19 cellular contexts compared by ENCODE assay signal in genomic region chr11:78514922-78515502, GRCh38. TPM values are rescaled to one million over a fixed set of nuclear protein-coding genes. Genes with fewer than 3 reads are reported as not detected.
DNase-seq lines count a peak whose midpoint lies in the region; ATAC-seq and TF ChIP-seq lines count a peak whose summit lies in the region.
"Had no signal": no experiment of that assay in that cellular context is flagged by ENCODE, and none has a peak within 500 bp of the region (broad histone marks: within the 10 kb centered on the region; RNA-seq: fewer than 3 reads in every experiment).

No MANE protein-coding gene starts in this region.

- H3K79me2 ChIP-seq in GM23338 (replicated peaks; ENCODE audit: insufficient read depth) = 0 out of 2 replicates have a peak, but pooled peaks cover 9% of the 10 kb centered on the region

- peaks cover 20% of the 10 kb centered on the region for H3K4me1 Mint-ChIP-seq in GM23338

- H3K9me2 ChIP-seq in GM23338 (ENCODE audit: insufficient read depth) = no peaks in the 10 kb centered on the region

- H3K4me1 ChIP-seq in GM23338 (ENCODE audit: insufficient read depth) = peaks cover 23% of the 10 kb centered on the region
- H3K4me1 ChIP-seq in ascending aorta = no peaks in the 10 kb centered on the region

- peaks cover 9% of the 10 kb centered on the region for H3K9me3 Mint-ChIP-seq in GM23338

- peak; percentile 82 for ATAC-seq in GM23338
- no peak; the same call in 2 of the 3 replicates for ATAC-seq in SK-N-SH treated with all-trans-retinoic acid at 6 μM for 48 hours
- no peak for ATAC-seq in HG02885 (IDR thresholded peaks at IDR 0.05; ENCODE audit: poor library complexity, unreplicated experiment)
- ATAC-seq: GM12878, T-cell had no signal

- no peaks in the 10 kb centered on the region for H3F3A ChIP-seq in GM23338 (replicated peaks; ENCODE audit: low read depth)

- H3K27me3 Mint-ChIP-seq in GM23338 (ENCODE audit: insufficient read depth, low read depth, poor library complexity) = no peaks in the 10 kb centered on the region
- H3K27me3 Mint-ChIP-seq: CD4-positive, CD25-positive, alpha-beta regulatory T cell; T-cell had no signal

- peaks cover 30% of the 10 kb centered on the region for H3K36me3 Mint-ChIP-seq in GM23338 (ENCODE audit: low read depth)

- peak overlapping the region; percentile 11; the same call in 1 of the 2 replicates for H3K27ac Mint-ChIP-seq in GM23338
- H3K27ac Mint-ChIP-seq: T-cell had no signal

- no peaks in the 10 kb centered on the region; the same call in 1 of the 2 replicates for H4K20me1 ChIP-seq in GM23338 (replicated peaks; ENCODE audit: insufficient read depth)

- DNase-seq in GM23338 (ENCODE audit: low spot score) (peak; percentile 44), NCI-H146 (lab: John Stamatoyannopoulos, UW) (peak; percentile 56), left kidney (ENCODE audit: low read depth, low spot score) (peak; percentile 27), NCI-H510A treated with DMSO at 0.1 percent for 48 hours (lab: John Stamatoyannopoulos, UW) (no peak), ascending aorta (ENCODE audit: low spot score in 2 of 2) (no peak)
- DNase-seq: CD4-positive, CD25-positive, alpha-beta regulatory T cell; COR-L47; DMS79 treated with DMSO at 0.1 percent for 48 hours; GOT3; Kasumi-1; NCI-H1417; NCI-H1930; NCI-H2171 treated with DMSO at 0.1 percent for 48 hours; SHP77 treated with DMSO at 0.1 percent for 48 hours; T-cell had no signal

- no peak overlapping the region for H2AFZ ChIP-seq in GM23338

- H3K4me2 ChIP-seq in GM23338 = no peak overlapping the region

- no peaks in the 10 kb centered on the region for H3K9me3 ChIP-seq in ascending aorta

- peak overlapping the region; percentile 61 for H3K27ac ChIP-seq in GM23338 (ENCODE audit: low read depth)
- no peak overlapping the region for H3K27ac ChIP-seq in ascending aorta
- H3K27ac ChIP-seq: RWPE1 had no signal

- intact Hi-C loops in ascending aorta (cut with DNase I) = no loop called here

- TF ChIP-seq CTCF in GM23338 (conservative IDR thresholded peaks at IDR 0.05; ENCODE audit: low read depth in 2 of 2) (no peak), ascending aorta (IDR thresholded peaks at IDR 0.05) (no peak)

- no peak overlapping the region for H3K4me3 ChIP-seq in GM23338
- H3K4me3 ChIP-seq in ascending aorta = no peak overlapping the region
- H3K4me3 ChIP-seq: GM12878 had no signal

- H3K4me3 Mint-ChIP-seq in GM23338 = no peak overlapping the region
- H3K4me3 Mint-ChIP-seq: CD4-positive, CD25-positive, alpha-beta regulatory T cell; T-cell had no signal

- no peaks in the 10 kb centered on the region for H3K27me3 ChIP-seq in GM23338 (ENCODE audit: insufficient read depth)
- H3K27me3 ChIP-seq in ascending aorta = no peaks in the 10 kb centered on the region

- H3K36me3 ChIP-seq in GM23338 (ENCODE audit: insufficient read depth) (peaks cover 8% of the 10 kb centered on the region; the same call in 1 of the 2 replicates), ascending aorta (no peaks in the 10 kb centered on the region)

TF ChIP-seq in GM23338, 12 proteins besides CTCF, POLR2A, EP300 and RAD21 (continues in another document):
- TF ChIP-seq CREB1 (CRISPR knock-in tag; IDR thresholded peaks at IDR 0.05; ENCODE audit: low read depth) (no peak; the same call in 1 of the 2 replicates), EZH2phosphoT487 (IDR thresholded peaks at IDR 0.05; ENCODE audit: unreplicated experiment) (no peak), ZNF331 (CRISPR knock-in tag; IDR thresholded peaks at IDR 0.05; ENCODE audit: low read depth) (no peak), NANOG (IDR thresholded peaks at IDR 0.05; ENCODE audit: borderline replicate concordance) (no peak)
- TF ChIP-seq, protein P1, sequence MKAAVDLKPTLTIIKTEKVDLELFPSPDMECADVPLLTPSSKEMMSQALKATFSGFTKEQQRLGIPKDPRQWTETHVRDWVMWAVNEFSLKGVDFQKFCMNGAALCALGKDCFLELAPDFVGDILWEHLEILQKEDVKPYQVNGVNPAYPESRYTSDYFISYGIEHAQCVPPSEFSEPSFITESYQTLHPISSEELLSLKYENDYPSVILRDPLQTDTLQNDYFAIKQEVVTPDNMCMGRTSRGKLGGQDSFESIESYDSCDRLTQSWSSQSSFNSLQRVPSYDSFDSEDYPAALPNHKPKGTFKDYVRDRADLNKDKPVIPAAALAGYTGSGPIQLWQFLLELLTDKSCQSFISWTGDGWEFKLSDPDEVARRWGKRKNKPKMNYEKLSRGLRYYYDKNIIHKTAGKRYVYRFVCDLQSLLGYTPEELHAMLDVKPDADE (IDR thresholded peaks at IDR 0.05) = no peak
- TF ChIP-seq, protein P2, sequence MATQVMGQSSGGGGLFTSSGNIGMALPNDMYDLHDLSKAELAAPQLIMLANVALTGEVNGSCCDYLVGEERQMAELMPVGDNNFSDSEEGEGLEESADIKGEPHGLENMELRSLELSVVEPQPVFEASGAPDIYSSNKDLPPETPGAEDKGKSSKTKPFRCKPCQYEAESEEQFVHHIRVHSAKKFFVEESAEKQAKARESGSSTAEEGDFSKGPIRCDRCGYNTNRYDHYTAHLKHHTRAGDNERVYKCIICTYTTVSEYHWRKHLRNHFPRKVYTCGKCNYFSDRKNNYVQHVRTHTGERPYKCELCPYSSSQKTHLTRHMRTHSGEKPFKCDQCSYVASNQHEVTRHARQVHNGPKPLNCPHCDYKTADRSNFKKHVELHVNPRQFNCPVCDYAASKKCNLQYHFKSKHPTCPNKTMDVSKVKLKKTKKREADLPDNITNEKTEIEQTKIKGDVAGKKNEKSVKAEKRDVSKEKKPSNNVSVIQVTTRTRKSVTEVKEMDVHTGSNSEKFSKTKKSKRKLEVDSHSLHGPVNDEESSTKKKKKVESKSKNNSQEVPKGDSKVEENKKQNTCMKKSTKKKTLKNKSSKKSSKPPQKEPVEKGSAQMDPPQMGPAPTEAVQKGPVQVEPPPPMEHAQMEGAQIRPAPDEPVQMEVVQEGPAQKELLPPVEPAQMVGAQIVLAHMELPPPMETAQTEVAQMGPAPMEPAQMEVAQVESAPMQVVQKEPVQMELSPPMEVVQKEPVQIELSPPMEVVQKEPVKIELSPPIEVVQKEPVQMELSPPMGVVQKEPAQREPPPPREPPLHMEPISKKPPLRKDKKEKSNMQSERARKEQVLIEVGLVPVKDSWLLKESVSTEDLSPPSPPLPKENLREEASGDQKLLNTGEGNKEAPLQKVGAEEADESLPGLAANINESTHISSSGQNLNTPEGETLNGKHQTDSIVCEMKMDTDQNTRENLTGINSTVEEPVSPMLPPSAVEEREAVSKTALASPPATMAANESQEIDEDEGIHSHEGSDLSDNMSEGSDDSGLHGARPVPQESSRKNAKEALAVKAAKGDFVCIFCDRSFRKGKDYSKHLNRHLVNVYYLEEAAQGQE (IDR thresholded peaks at IDR 0.05; ENCODE audit: unreplicated experiment) = no peak

TF ChIP-seq in SK-N-SH treated with all-trans-retinoic acid at 6 μM for 48 hours, 23 proteins besides CTCF, POLR2A, EP300 and RAD21 (continues in another document):
- TF ChIP-seq GLIS3 (CRISPR knock-in tag; IDR thresholded peaks at IDR 0.05) = 0 out of 2 replicates have a peak, but pooled peaks have one; percentile 37
- TF ChIP-seq ZFP30 (CRISPR knock-in tag; IDR thresholded peaks at IDR 0.05) = peak; percentile 61
- TF ChIP-seq, protein P3, sequence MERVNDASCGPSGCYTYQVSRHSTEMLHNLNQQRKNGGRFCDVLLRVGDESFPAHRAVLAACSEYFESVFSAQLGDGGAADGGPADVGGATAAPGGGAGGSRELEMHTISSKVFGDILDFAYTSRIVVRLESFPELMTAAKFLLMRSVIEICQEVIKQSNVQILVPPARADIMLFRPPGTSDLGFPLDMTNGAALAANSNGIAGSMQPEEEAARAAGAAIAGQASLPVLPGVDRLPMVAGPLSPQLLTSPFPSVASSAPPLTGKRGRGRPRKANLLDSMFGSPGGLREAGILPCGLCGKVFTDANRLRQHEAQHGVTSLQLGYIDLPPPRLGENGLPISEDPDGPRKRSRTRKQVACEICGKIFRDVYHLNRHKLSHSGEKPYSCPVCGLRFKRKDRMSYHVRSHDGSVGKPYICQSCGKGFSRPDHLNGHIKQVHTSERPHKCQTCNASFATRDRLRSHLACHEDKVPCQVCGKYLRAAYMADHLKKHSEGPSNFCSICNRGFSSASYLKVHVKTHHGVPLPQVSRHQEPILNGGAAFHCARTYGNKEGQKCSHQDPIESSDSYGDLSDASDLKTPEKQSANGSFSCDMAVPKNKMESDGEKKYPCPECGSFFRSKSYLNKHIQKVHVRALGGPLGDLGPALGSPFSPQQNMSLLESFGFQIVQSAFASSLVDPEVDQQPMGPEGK (CRISPR knock-in tag; IDR thresholded peaks at IDR 0.05; ENCODE audit: borderline replicate concordance) = no peak
- TF ChIP-seq ZC3H10 (CRISPR knock-in tag; IDR thresholded peaks at IDR 0.05) = no peak
- 0 out of 2 replicates have a peak, but pooled peaks have one; percentile 46 for TF ChIP-seq ZNF565 (CRISPR knock-in tag; conservative IDR thresholded peaks at IDR 0.05; ENCODE audit: low read depth)
- peak; percentile 15; the same call in 1 of the 2 replicates for TF ChIP-seq BACH2 (CRISPR knock-in tag; IDR thresholded peaks at IDR 0.05; ENCODE audit: borderline replicate concordance)
- no peak for TF ChIP-seq CSDC2 (CRISPR knock-in tag; IDR thresholded peaks at IDR 0.05)
- peak; percentile 80; the same call in 1 of the 2 replicates for TF ChIP-seq TSHZ2 (CRISPR knock-in tag; IDR thresholded peaks at IDR 0.05)
- TF ChIP-seq ZNF70 (CRISPR knock-in tag; IDR thresholded peaks at IDR 0.05) = no peak

RNA-seq across cellular contexts. Expression of gene NARS2, which starts 59.7 kb away (rescaled TPM):
- total RNA-seq in GM23338 (2014; rRNA removed; shearing (Covaris generic)) = 40.9 and 45.7 TPM in 2 replicates
- polyA plus RNA-seq in GM23338 (2016; fragmentation: Nextera tagmentation; extraction: Ambion mirVana) = 50.9 and 62.0 TPM in 2 replicates
- 7.8 TPM for total RNA-seq in ascending aorta

Comparison
In these comparisons a context has a peak if more than half of its experiments do, and no peak if none do; other contexts are left out.
1. DNase-seq: peak in GM23338 (single experiment), NCI-H146 (single experiment) and left kidney (single experiment); none in NCI-H510A treated with DMSO at 0.1 percent for 48 hours (single experiment) and ascending aorta (0 of 2).